8 cellular contexts compared by ENCODE assay signal in genomic region chr1:37752583-37753471, GRCh38. TPM values are rescaled to one million over a fixed set of nuclear protein-coding genes. Genes with fewer than 3 reads are reported as not detected.
A peak's percentile ranks its signal among the peaks of the same experiment; 100 is the strongest.
DNase-seq lines count a peak whose midpoint lies in the region; ATAC-seq and TF ChIP-seq lines count a peak whose summit lies in the region.

No MANE protein-coding gene starts in this region.

- no peak overlapping the region for H3K27ac Mint-ChIP-seq in activated naive CD8-positive, alpha-beta T cell treated with anti-CD3 and anti-CD28 coated beads for 36 hours

- peaks cover 67% of the 10 kb centered on the region for H3K27me3 Mint-ChIP-seq in activated naive CD8-positive, alpha-beta T cell treated with anti-CD3 and anti-CD28 coated beads for 36 hours

- H3K4me1 Mint-ChIP-seq in activated naive CD8-positive, alpha-beta T cell treated with anti-CD3 and anti-CD28 coated beads for 36 hours: peaks cover 18% of the 10 kb centered on the region

- H3K36me3 Mint-ChIP-seq in activated naive CD8-positive, alpha-beta T cell treated with anti-CD3 and anti-CD28 coated beads for 36 hours: no peaks in the 10 kb centered on the region

- TF ChIP-seq POLR2A in GM18505 (IDR thresholded peaks at IDR 0.05; ENCODE audit: borderline replicate concordance, extremely low read depth, insufficient read depth, insufficient read length): no peak

- H3K9me3 ChIP-seq in iPS-15b (ENCODE audit: control insufficient read depth, insufficient read depth, low read length): no peaks in the 10 kb centered on the region

- no peaks in the 10 kb centered on the region for H3K4me1 ChIP-seq in iPS-15b (ENCODE audit: control insufficient read depth, insufficient read depth, low read length)

- peak overlapping the region; percentile 45 for H3K4me3 ChIP-seq in iPS-15b (ENCODE audit: low read depth, low read length)

- no peak overlapping the region for H3K9ac ChIP-seq in iPS-15b (ENCODE audit: low read depth, low read length)

- peak; percentile 30 for ATAC-seq in stimulated activated naive CD8-positive, alpha-beta T cell treated with anti-CD3 and anti-CD28 coated beads, Interleukin-15, Interleukin-2, amounts not matched to agents 100 U/mL and 50 U/mL, for 24 hours
- no peak for ATAC-seq in HG02642 (IDR thresholded peaks at IDR 0.05; ENCODE audit: poor library complexity, unreplicated experiment)
- no peak for ATAC-seq in GM18505 (IDR thresholded peaks at IDR 0.05; ENCODE audit: unreplicated experiment)

- peak; percentile 31 to 58 for DNase-seq in NCI-H2081 (lab: John Stamatoyannopoulos, UW)
- DNase-seq in NCI-H2081 treated with DMSO at 0.1 percent for 48 hours (lab: John Stamatoyannopoulos, UW): no peak
- DNase-seq in NCI-H1105 (lab: John Stamatoyannopoulos, UW): peak; percentile 48
- DNase-seq in activated naive CD8-positive, alpha-beta T cell treated with anti-CD3 and anti-CD28 coated beads for 36 hours: peak; percentile 19
- DNase-seq in stimulated activated naive CD8-positive, alpha-beta T cell treated with anti-CD3 and anti-CD28 coated beads, Interleukin-15, Interleukin-2, amounts not matched to agents 100 U/mL and 50 U/mL, for 24 hours: peak; percentile 38

- peaks cover 65% of the 10 kb centered on the region for H3K27me3 ChIP-seq in iPS-15b (ENCODE audit: control insufficient read depth, insufficient read depth, low read length)

- H3K9me3 Mint-ChIP-seq in activated naive CD8-positive, alpha-beta T cell treated with anti-CD3 and anti-CD28 coated beads for 36 hours: no peaks in the 10 kb centered on the region

- H3K4me3 Mint-ChIP-seq in activated naive CD8-positive, alpha-beta T cell treated with anti-CD3 and anti-CD28 coated beads for 36 hours: peak overlapping the region; percentile 43

- H3K36me3 ChIP-seq in iPS-15b (ENCODE audit: control insufficient read depth, insufficient read depth, low read length): no peaks in the 10 kb centered on the region

RNA-seq across cellular contexts. Expression of gene EPHA10, which starts 12.1 kb away (rescaled TPM):
- not detected for total RNA-seq in activated naive CD8-positive, alpha-beta T cell treated with anti-CD3 and anti-CD28 coated beads for 36 hours

RNA-seq across cellular contexts. Expression of gene MANEAL, which starts 40.8 kb away (rescaled TPM):
- total RNA-seq in activated naive CD8-positive, alpha-beta T cell treated with anti-CD3 and anti-CD28 coated beads for 36 hours: 1 to 10 TPM; 1.5 TPM

RNA-seq across cellular contexts. Expression of gene C1orf122, which starts 54.8 kb away (rescaled TPM):
- 10 to 100 TPM; 26.1 to 27.7 TPM for total RNA-seq in activated naive CD8-positive, alpha-beta T cell treated with anti-CD3 and anti-CD28 coated beads for 36 hours

RNA-seq across cellular contexts. Expression of gene YRDC, which starts 55.2 kb away (rescaled TPM):
- total RNA-seq in activated naive CD8-positive, alpha-beta T cell treated with anti-CD3 and anti-CD28 coated beads for 36 hours: 10 to 100 TPM; 58.3 to 62.0 TPM
